ENCODE assay signal across 8 cellular contexts in the genomic region with DNA sequence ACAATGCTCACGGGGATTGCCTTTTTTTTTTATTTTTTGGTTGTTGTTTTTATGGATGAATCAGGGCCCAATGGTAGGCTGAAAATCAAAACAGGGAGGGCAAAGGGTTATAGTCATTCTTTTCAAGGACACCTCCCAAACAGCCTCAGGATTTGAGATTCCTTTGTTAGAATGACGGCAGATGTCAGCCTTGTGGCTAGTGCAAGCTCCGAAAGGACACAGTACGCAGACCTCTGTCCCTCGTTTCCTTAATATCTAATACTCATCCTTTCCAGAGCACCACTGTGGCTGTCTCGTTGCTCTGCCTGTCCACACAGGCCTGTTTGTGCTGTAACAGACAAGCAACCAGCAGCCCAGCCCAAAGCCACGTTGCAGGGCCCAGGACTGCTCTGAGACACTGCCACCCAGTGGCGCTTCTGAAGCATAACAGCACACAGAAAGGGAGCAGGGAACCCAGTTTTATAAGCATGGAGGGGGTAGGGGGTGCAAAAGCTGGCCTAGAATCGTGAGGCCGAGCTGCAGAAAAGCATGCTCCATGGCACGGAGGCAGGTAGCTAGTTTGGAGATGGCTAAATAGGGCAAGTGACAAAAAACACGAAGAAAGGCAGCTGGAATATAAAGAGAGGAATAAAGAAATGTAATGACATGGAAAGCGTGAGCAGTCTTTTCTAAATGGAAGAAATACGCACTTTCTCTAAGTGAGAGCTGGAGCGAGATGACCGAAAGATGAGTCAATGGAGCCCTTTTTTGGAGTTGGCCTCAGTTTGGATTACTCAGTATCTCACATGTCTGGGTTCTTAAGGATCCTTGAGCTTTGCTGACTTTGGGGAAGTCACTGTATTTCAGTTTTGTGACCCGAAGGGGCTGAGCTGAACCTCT. TPM values are rescaled to one million over a fixed set of nuclear protein-coding genes. Genes with fewer than 3 reads are reported as not detected.
A peak's percentile ranks its signal among the peaks of the same experiment; 100 is the strongest.
DNase-seq lines count a peak whose midpoint lies in the region; ATAC-seq, FAIRE-seq and TF ChIP-seq lines count a peak whose summit lies in the region.

No MANE protein-coding gene starts in this region.

- 0 out of 2 replicates have a peak, but pooled peaks have one; percentile 16 for TF ChIP-seq POLR2A in H54 (IDR thresholded peaks at IDR 0.05; ENCODE audit: low read depth, low read length)

- DNase-seq in DMS79 (lab: John Stamatoyannopoulos, UW) = peak; percentile 48
- no peak for DNase-seq in H54 (ENCODE audit: insufficient read length, low spot score)
- DNase-seq in NAMALWA (ENCODE audit: low spot score) = peak; percentile 84
- peak; percentile 61 for DNase-seq in SKM-1 (lab: John Stamatoyannopoulos, UW; ENCODE audit: unreplicated experiment)
- DNase-seq in amniotic epithelial cell (ENCODE audit: low read depth) = peak; percentile 94
- peak; percentile 86 for DNase-seq in left cardiac atrium
- DNase-seq in posterior cingulate gyrus = peak; percentile 61 to 97 (median 80)
- peak; percentile 78 for DNase-seq in ureter (ENCODE audit: low spot score)

- no peak for FAIRE-seq in H54 (lab: Jason Lieb, UNC)

- intact Hi-C loops in left cardiac atrium (cut with DNase I) (loop anchor here in 1 of 2 donors (5.0 to 10.0 kb wide), 4 partner anchors 63 to 733 kb away; no protein-coding TSS in a partner anchor), posterior cingulate gyrus (cut with DNase I) (loop anchor here (2.0 to 10.0 kb wide), 4 partner anchors 63 to 731 kb away; no protein-coding TSS in a partner anchor)

- peak; percentile 67 to 77 for ATAC-seq in left cardiac atrium

RNA-seq across cellular contexts. Expression of gene MEDAG, which starts 40.7 kb away (rescaled TPM):
- total RNA-seq in left cardiac atrium = 10 to 100 TPM in 1 of 2 donors, 1 to 10 TPM in 1; 9.6 to 36.7 TPM
- 6.6 TPM for total RNA-seq in ureter
